In the genomic region with DNA sequence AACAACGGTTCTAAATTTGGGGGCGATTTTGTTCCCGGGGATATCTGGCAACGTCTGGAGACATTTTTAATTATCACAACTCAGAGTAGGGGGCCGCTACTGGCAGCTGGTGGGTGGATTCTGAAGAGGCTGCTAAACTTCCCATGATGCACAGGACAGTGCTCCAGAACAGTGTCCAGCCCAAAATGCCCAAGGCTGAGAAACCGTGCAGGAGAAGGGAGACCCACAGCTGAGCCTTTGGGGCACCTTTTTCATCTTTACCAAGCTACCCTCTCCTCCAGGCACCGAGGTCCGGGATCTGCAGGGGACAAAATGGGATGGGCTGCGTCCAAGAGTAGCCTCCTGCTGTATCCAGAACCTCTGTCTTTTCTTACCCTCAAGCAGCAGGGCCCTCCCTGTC, we compare ENCODE assay signal across 10 cellular contexts. TPM values are rescaled to one million over a fixed set of nuclear protein-coding genes. Genes with fewer than 3 reads are reported as not detected.
"Had no signal": no experiment of that assay in that cellular context is flagged by ENCODE, and none has a peak within 500 bp of the region (broad histone marks: within the 10 kb centered on the region; RNA-seq: fewer than 3 reads in every experiment).

No MANE protein-coding gene starts in this region.

- H3K27ac Mint-ChIP-seq: GM23338, H9, HFFc6 had no signal

- H3K4me1 ChIP-seq: HAP-1 had no signal

- H3K9ac ChIP-seq: GM23248 had no signal

- DNase-seq: GM23248, GOT3, H7, H9, HCEC 1CT, HFFc6 had no signal

- H3K4me3 ChIP-seq: GM23248, GM23338, HAP-1 had no signal

- H3K36me3 ChIP-seq: HAP-1 had no signal

- H3K27ac ChIP-seq: GM23248 had no signal

- H3K4me3 Mint-ChIP-seq: GM23338, H9, HFFc6 had no signal

- H3K9me3 ChIP-seq: HAP-1 had no signal

- ATAC-seq: GM23338, HCT116 had no signal

RNA-seq across cellular contexts. Expression of a gene that starts 43.0 kb away (rescaled TPM):
- total RNA-seq: H4 had no signal

RNA-seq across cellular contexts. Expression of a gene that starts 54.6 kb away (rescaled TPM):
- total RNA-seq: GM23248, H4, HFFc6 had no signal
- polyA plus RNA-seq: GM23248 had no signal
